ENCODE assay signal across 8 cellular contexts in the genomic region with DNA sequence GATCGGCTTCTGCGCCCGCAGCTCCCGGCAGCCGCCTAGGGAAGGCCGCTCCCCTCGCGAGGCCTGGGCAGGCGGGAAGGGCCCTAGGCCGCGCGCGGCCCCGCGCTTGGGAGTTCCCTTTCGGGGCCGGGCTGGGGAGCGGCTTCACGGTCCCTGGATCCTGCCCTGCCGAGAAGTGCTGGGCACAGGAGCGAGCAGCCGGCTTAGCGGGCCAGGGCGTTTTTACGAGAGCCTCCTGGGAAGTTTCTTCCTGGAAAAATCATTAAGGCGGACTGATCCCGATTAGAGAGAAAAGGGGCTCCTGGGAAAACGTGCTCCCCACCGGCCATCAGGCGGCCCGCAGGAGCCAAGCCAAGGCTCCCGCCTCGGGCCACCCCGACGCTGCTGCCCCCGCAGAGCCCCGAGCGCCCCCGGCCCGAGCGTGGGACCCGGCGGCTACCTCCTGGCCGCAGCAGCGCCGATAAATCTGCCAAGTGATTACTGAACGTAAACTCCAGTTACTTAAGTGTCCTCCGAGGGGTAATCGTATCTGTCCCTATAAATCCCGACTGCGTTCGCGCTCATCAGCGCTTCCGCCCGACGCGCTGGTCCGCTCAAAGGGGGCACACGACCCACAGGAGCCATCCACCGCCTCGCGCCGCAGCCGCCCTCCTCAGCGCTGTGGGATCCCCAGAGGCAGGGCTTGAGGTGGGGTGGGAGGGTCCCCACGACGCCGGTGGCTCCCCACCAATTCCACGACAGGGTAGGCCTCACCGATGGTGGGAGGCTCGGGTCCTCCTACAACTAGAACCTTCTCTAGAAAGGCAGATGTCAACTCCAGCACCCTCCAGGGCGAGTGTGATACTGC. TPM values are rescaled to one million over a fixed set of nuclear protein-coding genes. Genes with fewer than 3 reads are reported as not detected.
A peak's percentile ranks its signal among the peaks of the same experiment; 100 is the strongest.
DNase-seq lines count a peak whose midpoint lies in the region; ATAC-seq and TF ChIP-seq lines count a peak whose summit lies in the region.

No MANE protein-coding gene starts in this region.

- peak overlapping the region; percentile 91 for H3K4me3 ChIP-seq in GM23338
- no peak overlapping the region for H3K4me3 ChIP-seq in SK-N-SH (ENCODE audit: low read depth in 2 of 2, low read length in 1 of 2)
- no peak overlapping the region for H3K4me3 ChIP-seq in fibroblast of lung (replicated peaks in 1 of 4; ENCODE audit: control extremely low read depth in 1 of 4, insufficient read depth in 1 of 4, low read depth in 3 of 4, low read length in 4 of 4)
- peak overlapping the region in 1 of 2 donors; percentile 10 for H3K4me3 ChIP-seq in prostate gland

- DNase-seq in GM23338 (ENCODE audit: low spot score): peak; percentile 68
- peak; percentile 67 for DNase-seq in SK-N-SH
- DNase-seq in fibroblast of lung (ENCODE audit: low read depth in 2 of 2): no peak
- DNase-seq in sciatic nerve (ENCODE audit: low spot score): peak; percentile 44
- no peak for DNase-seq in prostate gland (ENCODE audit: low spot score)
- no peak for DNase-seq in superior temporal gyrus (ENCODE audit: extremely low spot score)
- no peak for DNase-seq in cortex of kidney (lab: John Stamatoyannopoulos, UW)

- H3K4me3 Mint-ChIP-seq in GM23338: peak overlapping the region; percentile 100

- TF ChIP-seq POLR2A in prostate gland (IDR thresholded peaks at IDR 0.05): no peak

- H3K27ac ChIP-seq in GM23338 (ENCODE audit: low read depth) (no peak overlapping the region), SK-N-SH (ENCODE audit: low read depth in 2 of 2, low read length in 1 of 2) (no peak overlapping the region), fibroblast of lung (ENCODE audit: insufficient read depth, low read length) (no peak overlapping the region), prostate gland (no peak overlapping the region)

- POLR2A ChIA-PET in SK-N-SH (lab: Yijun Ruan, JAX): no interaction called here

- no peak overlapping the region for H2AFZ ChIP-seq in GM23338
- peak overlapping the region; percentile 59; the same call in 1 of the 2 replicates for H2AFZ ChIP-seq in SK-N-SH (ENCODE audit: low read depth)
- no peak overlapping the region for H2AFZ ChIP-seq in fibroblast of lung (ENCODE audit: low read length)

- H3K4me1 Mint-ChIP-seq in GM23338: peaks cover 46% of the 10 kb centered on the region

- 7% methylated on average over 23 of the region's 73 CpGs for WGBS in SK-N-SH (ENCODE audit: low lambda C conversion rate)
- 3% methylated on average over 48 of the region's 73 CpGs for WGBS in prostate gland

- H3K36me3 ChIP-seq in GM23338 (ENCODE audit: insufficient read depth): peaks cover 21% of the 10 kb centered on the region
- H3K36me3 ChIP-seq in SK-N-SH (replicated peaks in 1 of 2; ENCODE audit: control insufficient read depth in 1 of 2, insufficient read depth in 2 of 2, low read length in 1 of 2): no peaks in the 10 kb centered on the region
- no peaks in the 10 kb centered on the region for H3K36me3 ChIP-seq in fibroblast of lung (ENCODE audit: control insufficient read depth, insufficient read depth, low read length)
- no peaks in the 10 kb centered on the region for H3K36me3 ChIP-seq in prostate gland

- CTCF ChIA-PET in SK-N-SH (lab: Yijun Ruan, JAX): interaction anchor here (1.1 kb wide), 1 partner anchor 17 kb away, joined by 3 read pairs; no protein-coding TSS in a partner anchor

- H3K9me2 ChIP-seq in GM23338 (ENCODE audit: insufficient read depth): no peaks in the 10 kb centered on the region
- no peaks in the 10 kb centered on the region for H3K9me2 ChIP-seq in SK-N-SH

- intact Hi-C loops in sciatic nerve (cut with DNase I): no loop called here
- intact Hi-C loops in prostate gland (cut with DNase I): no loop called here

- TF ChIP-seq EP300 in SK-N-SH (IDR thresholded peaks at IDR 0.05; ENCODE audit: borderline replicate concordance in 1 of 2, low read depth in 1 of 2, low read length in 1 of 2): no peak

- no peak for TF ChIP-seq CTCF in GM23338 (conservative IDR thresholded peaks at IDR 0.05; ENCODE audit: low read depth in 2 of 2)
- TF ChIP-seq CTCF in SK-N-SH (IDR thresholded peaks at IDR 0.05): no peak
- no peak for TF ChIP-seq CTCF in fibroblast of lung (conservative IDR thresholded peaks at IDR 0.05 in 1 of 2, IDR thresholded peaks at IDR 0.05 in 1 of 2; ENCODE audit: low read depth in 1 of 2, low read length in 2 of 2)
- no peak for TF ChIP-seq CTCF in prostate gland (IDR thresholded peaks at IDR 0.05)

- H3K4me1 ChIP-seq in GM23338 (ENCODE audit: insufficient read depth) (peaks cover 52% of the 10 kb centered on the region), SK-N-SH (ENCODE audit: control insufficient read depth in 1 of 2, insufficient read depth in 2 of 2, low read depth in 1 of 2, low read length in 1 of 2) (peaks cover 0 to 2% of the 10 kb centered on the region in 2 experiments; a peak in 1 of 4 replicates), fibroblast of lung (ENCODE audit: control insufficient read depth, extremely low read depth, insufficient read depth, low read length) (no peaks in the 10 kb centered on the region), prostate gland (replicated peaks) (peaks cover 16% of the 10 kb centered on the region)

- H3K9me3 ChIP-seq in SK-N-SH: no peaks in the 10 kb centered on the region
- no peaks in the 10 kb centered on the region for H3K9me3 ChIP-seq in fibroblast of lung (ENCODE audit: control insufficient read depth, insufficient read depth, low read depth, low read length)
- no peaks in the 10 kb centered on the region for H3K9me3 ChIP-seq in prostate gland

- peaks cover 57% of the 10 kb centered on the region for H3K36me3 Mint-ChIP-seq in GM23338 (ENCODE audit: low read depth)

- H3F3A ChIP-seq in GM23338 (replicated peaks; ENCODE audit: low read depth): no peaks in the 10 kb centered on the region; the same call in 1 of the 2 replicates
- no peaks in the 10 kb centered on the region for H3F3A ChIP-seq in SK-N-SH (replicated peaks; ENCODE audit: insufficient read depth)

- peaks cover 52% of the 10 kb centered on the region for H3K79me2 ChIP-seq in GM23338 (replicated peaks; ENCODE audit: insufficient read depth)
- no peaks in the 10 kb centered on the region for H3K79me2 ChIP-seq in SK-N-SH (ENCODE audit: insufficient read depth)
- H3K79me2 ChIP-seq in fibroblast of lung (ENCODE audit: control insufficient read depth, insufficient read depth, low read length): no peaks in the 10 kb centered on the region

- peaks cover 45% of the 10 kb centered on the region for H3K27me3 Mint-ChIP-seq in GM23338 (ENCODE audit: insufficient read depth, low read depth, poor library complexity)

- peak overlapping the region; percentile 98 for H3K27ac Mint-ChIP-seq in GM23338

- H4K20me1 ChIP-seq in GM23338 (replicated peaks; ENCODE audit: insufficient read depth) (peaks cover 36% of the 10 kb centered on the region), SK-N-SH (ENCODE audit: insufficient read depth) (peaks cover 15% of the 10 kb centered on the region), fibroblast of lung (ENCODE audit: control insufficient read depth, extremely low read depth, insufficient read depth, low read length) (peaks cover 1% of the 10 kb centered on the region)

- H3K4me2 ChIP-seq in GM23338 (peak overlapping the region; percentile 85), SK-N-SH (peak overlapping the region; percentile 50; the same call in 1 of the 2 replicates), fibroblast of lung (ENCODE audit: extremely low read depth, insufficient read depth, low read length) (peak overlapping the region; percentile 25)

- H3K9me3 Mint-ChIP-seq in GM23338: peaks cover 4% of the 10 kb centered on the region; the same call in 2 of the 3 replicates

- peaks cover 57% of the 10 kb centered on the region for H3K27me3 ChIP-seq in GM23338 (ENCODE audit: insufficient read depth)
- H3K27me3 ChIP-seq in SK-N-SH (ENCODE audit: insufficient read depth): peaks cover 87% of the 10 kb centered on the region
- peaks cover 63% of the 10 kb centered on the region for H3K27me3 ChIP-seq in fibroblast of lung (ENCODE audit: control insufficient read depth, insufficient read depth, low read length)
- H3K27me3 ChIP-seq in prostate gland (replicated peaks; ENCODE audit: insufficient read depth): peaks cover 63% of the 10 kb centered on the region

- ATAC-seq in GM23338 (peak; percentile 13), sciatic nerve (no peak), GM18511 (IDR thresholded peaks at IDR 0.05; ENCODE audit: unreplicated experiment) (no peak)

- no peak for TF ChIP-seq RAD21 in SK-N-SH (IDR thresholded peaks at IDR 0.05; ENCODE audit: low read length)

- H3K9ac ChIP-seq in SK-N-SH: no peak overlapping the region
- no peak overlapping the region for H3K9ac ChIP-seq in fibroblast of lung (ENCODE audit: insufficient read depth, low read length)

TF ChIP-seq in GM23338, 12 proteins besides CTCF, POLR2A, EP300 and RAD21 (continues in another document):
- TF ChIP-seq EZH2 (IDR thresholded peaks at IDR 0.05; ENCODE audit: low read depth, unreplicated experiment) (peak; percentile 52), ZNF331 (CRISPR knock-in tag; IDR thresholded peaks at IDR 0.05; ENCODE audit: low read depth) (no peak), NANOG (IDR thresholded peaks at IDR 0.05; ENCODE audit: borderline replicate concordance) (no peak)

RNA-seq across cellular contexts. Expression of gene ZIC5, which starts 2.8 kb away (rescaled TPM):
- 28.0 and 32.6 TPM in 2 replicates for total RNA-seq in GM23338 (2014; rRNA removed; shearing (Covaris generic))
- 14.1 and 17.2 TPM in 2 replicates for polyA plus RNA-seq in GM23338 (2016; fragmentation: Nextera tagmentation; extraction: Ambion mirVana)
- not detected in 2 replicates for polyA plus RNA-seq in SK-N-SH (2012; rRNA removed)
- not detected in 2 replicates for polyA plus RNA-seq in SK-N-SH (2012; cell fraction: cytosol; rRNA removed)
- polyA plus RNA-seq in SK-N-SH (2012; cell fraction: nucleus; rRNA removed): not detected in 2 replicates
- not detected in 2 replicates for total RNA-seq in fibroblast of lung
- not detected in 2 replicates for polyA plus RNA-seq in fibroblast of lung
- not detected in 2 replicates for polyA plus RNA-seq in fibroblast of lung (2012)
- not detected in 2 replicates for polyA minus RNA-seq in fibroblast of lung (ENCODE audit: low replicate concordance)
- total RNA-seq in sciatic nerve: not detected
- under 1 TPM; 0.09 to 0.45 TPM for total RNA-seq in prostate gland

RNA-seq across cellular contexts. Expression of gene ZIC2, which starts 12.8 kb away (rescaled TPM):
- total RNA-seq in GM23338 (2014; rRNA removed; shearing (Covaris generic)): 76.2 and 87.9 TPM in 2 replicates
- polyA plus RNA-seq in GM23338 (2016; fragmentation: Nextera tagmentation; extraction: Ambion mirVana) (62.6 and 63.2 TPM in 2 replicates), SK-N-SH (2012; rRNA removed) (not detected in 2 replicates), fibroblast of lung (not detected in 2 replicates)
- polyA plus RNA-seq in SK-N-SH (2012; cell fraction: cytosol; rRNA removed): not detected in 2 replicates
- not detected in 2 replicates for polyA plus RNA-seq in SK-N-SH (2012; cell fraction: nucleus; rRNA removed)
- total RNA-seq in fibroblast of lung (not detected in 2 replicates), sciatic nerve (not detected), prostate gland (under 1 TPM; 0.05 to 0.51 TPM)
- polyA plus RNA-seq in fibroblast of lung (2012): not detected in 2 replicates
- polyA minus RNA-seq in fibroblast of lung (ENCODE audit: low replicate concordance): not detected in 2 replicates

Comparison
In these comparisons a context has a peak if more than half of its experiments do, and no peak if none do; other contexts are left out.
1. DNase-seq: peak in GM23338 (single experiment), SK-N-SH (single experiment) and sciatic nerve (single experiment); none in fibroblast of lung (0 of 2), prostate gland (single experiment), superior temporal gyrus (single experiment) and cortex of kidney (single experiment).
2. H3K4me2 ChIP-seq: peak in every context shown above with its lines; median percentile 85 in GM23338; 50 in SK-N-SH; 25 in fibroblast of lung.
3. RNA of gene ZIC5, which starts 2.8 kb away (total RNA-seq): 28.0 to 32.6 TPM in GM23338; 0.09 to 0.45 TPM in prostate gland, not detected in fibroblast of lung and not detected in sciatic nerve (single experiment); every median in the first group is over 10 times any median in the second.
4. RNA of gene ZIC2, which starts 12.8 kb away (total RNA-seq): 76.2 to 87.9 TPM in GM23338; 0.05 to 0.51 TPM in prostate gland, not detected in fibroblast of lung and not detected in sciatic nerve (single experiment); every median in the first group is over 10 times any median in the second.